In genomic region chr20:2418388-2418787, GRCh38 we compare ENCODE assay signal across 19 cellular contexts. TPM values are rescaled to one million over a fixed set of nuclear protein-coding genes. Genes with fewer than 3 reads are reported as not detected.
DNase-seq lines count a peak whose midpoint lies in the region; ATAC-seq and TF ChIP-seq lines count a peak whose summit lies in the region.
"Had no signal": no experiment of that assay in that cellular context is flagged by ENCODE, and none has a peak within 500 bp of the region (broad histone marks: within the 10 kb centered on the region; RNA-seq: fewer than 3 reads in every experiment).

No MANE protein-coding gene starts in this region.

- WGBS in mammary epithelial cell (ENCODE audit: low coverage, missing lambda C conversion rate) = 25% methylated on average over 2 of the region's 2 CpGs
- 29% methylated on average over 2 of the region's 2 CpGs for WGBS in right lobe of liver (ENCODE audit: insufficient coverage, low coverage, low lambda C conversion rate, missing lambda C conversion rate)

- intact Hi-C loops in mammary epithelial cell (cut with micrococcal nuclease) (no loop called here), breast epithelium (cut with DNase I; ENCODE audit: low total_unique reads) (no loop called here), right lobe of liver (cut with DNase I) (no loop called here), colonic mucosa (cut with DNase I) (no loop called here)

- TF ChIP-seq CTCF in mammary epithelial cell (conservative IDR thresholded peaks at IDR 0.05 in 1 of 2, IDR thresholded peaks at IDR 0.05 in 1 of 2; ENCODE audit: extremely low read depth in 1 of 2, insufficient read depth in 1 of 2, low read depth in 1 of 2, low read length in 2 of 2) (no peak), breast epithelium (IDR thresholded peaks at IDR 0.05) (no peak), right lobe of liver (IDR thresholded peaks at IDR 0.05) (no peak), colonic mucosa (IDR thresholded peaks at IDR 0.05) (no peak)

- no peaks in the 10 kb centered on the region for H3K9me3 Mint-ChIP-seq in activated CD4-positive, alpha-beta T cell treated with anti-CD3 and anti-CD28 coated beads, Interleukin-2, amount 10 ng/mL, durations not matched to agents 7 days and 5 days
- H3K9me3 Mint-ChIP-seq: CD4-positive, alpha-beta memory T cell had no signal

- no peaks in the 10 kb centered on the region for H3K4me1 Mint-ChIP-seq in activated CD4-positive, alpha-beta T cell treated with anti-CD3 and anti-CD28 coated beads, Interleukin-2, amount 10 ng/mL, durations not matched to agents 7 days and 5 days
- H3K4me1 Mint-ChIP-seq: CD4-positive, alpha-beta memory T cell had no signal

- H3K9me3 ChIP-seq in mammary epithelial cell (replicated peaks; ENCODE audit: insufficient read depth, low read length) (no peaks in the 10 kb centered on the region), breast epithelium (no peaks in the 10 kb centered on the region), right lobe of liver (no peaks in the 10 kb centered on the region), colonic mucosa (no peaks in the 10 kb centered on the region)
- H3K9me3 ChIP-seq: A549, Caco-2, HAP-1 had no signal

- no peak overlapping the region for H3K27ac Mint-ChIP-seq in activated CD4-positive, alpha-beta T cell treated with anti-CD3 and anti-CD28 coated beads, Interleukin-2, amount 10 ng/mL, durations not matched to agents 7 days and 5 days
- H3K27ac Mint-ChIP-seq: CD4-positive, alpha-beta memory T cell had no signal

- in situ Hi-C loops in mammary epithelial cell (cut with MboI; ENCODE audit: low sequenced_read_pairs in 2 of 2) = no loop called here

- H3K9ac ChIP-seq in mammary epithelial cell (ENCODE audit: insufficient read depth, low read length) (no peak overlapping the region), colonic mucosa (ENCODE audit: low read depth in 2 of 2, low read length in 2 of 2) (no peak overlapping the region)
- H3K9ac ChIP-seq: GM23248 had no signal

- ATAC-seq in left lobe of liver = peak; percentile 79
- peak; percentile 33 to 65 (median 61) for ATAC-seq in right lobe of liver
- no peak for ATAC-seq in HG03439 (IDR thresholded peaks at IDR 0.05; ENCODE audit: unreplicated experiment)
- ATAC-seq: A549 had no signal

- no peaks in the 10 kb centered on the region for H3K79me2 ChIP-seq in mammary epithelial cell (ENCODE audit: insufficient read depth, low read length)

- H3K4me1 ChIP-seq in mammary epithelial cell (ENCODE audit: insufficient read depth, low read length) (no peaks in the 10 kb centered on the region), breast epithelium (no peaks in the 10 kb centered on the region), right lobe of liver (no peaks in the 10 kb centered on the region), colonic mucosa (no peaks in the 10 kb centered on the region)
- H3K4me1 ChIP-seq: A549, Caco-2, HAP-1 had no signal

- no peak for TF ChIP-seq POLR2A in breast epithelium (IDR thresholded peaks at IDR 0.05)
- no peak for TF ChIP-seq POLR2A in right lobe of liver (IDR thresholded peaks at IDR 0.05)

- H3K27me3 ChIP-seq in mammary epithelial cell (ENCODE audit: insufficient read depth, low read length) (no peaks in the 10 kb centered on the region), breast epithelium (no peaks in the 10 kb centered on the region), right lobe of liver (no peaks in the 10 kb centered on the region), colonic mucosa (no peaks in the 10 kb centered on the region)

- no peak overlapping the region for H3K4me3 Mint-ChIP-seq in activated CD4-positive, alpha-beta T cell treated with anti-CD3 and anti-CD28 coated beads, Interleukin-2, amount 10 ng/mL, durations not matched to agents 7 days and 5 days
- H3K4me3 Mint-ChIP-seq: CD4-positive, alpha-beta memory T cell had no signal

- no peak overlapping the region for H3K4me3 ChIP-seq in mammary epithelial cell (replicated peaks in 1 of 3; ENCODE audit: insufficient read depth in 1 of 3, low read depth in 2 of 3, low read length in 3 of 3)
- H3K4me3 ChIP-seq in breast epithelium = no peak overlapping the region
- H3K4me3 ChIP-seq in right lobe of liver = no peak overlapping the region
- H3K4me3 ChIP-seq in colonic mucosa = no peak overlapping the region
- H3K4me3 ChIP-seq: A549, GM23248, HAP-1 had no signal

- no TSS peak for BruUV-seq in mammary epithelial cell (replicated peaks; lab: Mats Ljungman, UMichigan)

- no peak for DNase-seq in mammary epithelial cell
- no peak for DNase-seq in breast epithelium (ENCODE audit: low spot score in 2 of 2)
- DNase-seq in NCI-H69 (lab: John Stamatoyannopoulos, UW) = peak; percentile 12
- DNase-seq in left lobe of liver (ENCODE audit: low spot score) = no peak
- DNase-seq in right lobe of liver = no peak
- no peak for DNase-seq in activated CD4-positive, alpha-beta T cell treated with anti-CD3 and anti-CD28 coated beads, Interleukin-2, amount 10 ng/mL, durations not matched to agents 7 days and 5 days
- DNase-seq in colonic mucosa = no peak
- DNase-seq: 8988T; ACHN; C1 segment of cervical spinal cord; Caco-2; CD4-positive, alpha-beta memory T cell; DMS153; DND-41; GM23248 had no signal

- POLR2A ChIA-PET in activated CD4-positive, alpha-beta T cell treated with anti-CD3 and anti-CD28 coated beads, Interleukin-2, amount 10 ng/mL, durations not matched to agents 7 days and 5 days (lab: Charles Lee) = no interaction called here

- H3K36me3 ChIP-seq in mammary epithelial cell (ENCODE audit: insufficient read depth, low read length) = no peaks in the 10 kb centered on the region
- H3K36me3 ChIP-seq in breast epithelium = no peaks in the 10 kb centered on the region
- H3K36me3 ChIP-seq in right lobe of liver = no peaks in the 10 kb centered on the region
- H3K36me3 ChIP-seq in colonic mucosa = no peaks in the 10 kb centered on the region
- H3K36me3 ChIP-seq: HAP-1 had no signal

- no peak overlapping the region for H3K27ac ChIP-seq in mammary epithelial cell (ENCODE audit: insufficient read depth, low read depth, low read length)
- no peak overlapping the region for H3K27ac ChIP-seq in breast epithelium
- no peak overlapping the region for H3K27ac ChIP-seq in right lobe of liver
- H3K27ac ChIP-seq in colonic mucosa = no peak overlapping the region
- H3K27ac ChIP-seq: A549, GM23248 had no signal

- dilution Hi-C loops in mammary epithelial cell (cut with HindIII; ENCODE audit: low sequenced_read_pairs) = no loop called here

- H4K20me1 ChIP-seq in mammary epithelial cell (ENCODE audit: insufficient read depth, low read length) = no peaks in the 10 kb centered on the region

- no peaks in the 10 kb centered on the region for H3K36me3 Mint-ChIP-seq in activated CD4-positive, alpha-beta T cell treated with anti-CD3 and anti-CD28 coated beads, Interleukin-2, amount 10 ng/mL, durations not matched to agents 7 days and 5 days (ENCODE audit: low read depth)
- H3K36me3 Mint-ChIP-seq: CD4-positive, alpha-beta memory T cell had no signal

- H3K4me2 ChIP-seq in mammary epithelial cell (ENCODE audit: insufficient read depth, low read depth, low read length) = no peak overlapping the region
- H3K4me2 ChIP-seq: A549 had no signal

- CTCF ChIA-PET in mammary epithelial cell (lab: Charles Lee; ENCODE audit: low non-redundant PET) = no interaction called here
- CTCF ChIA-PET in activated CD4-positive, alpha-beta T cell treated with anti-CD3 and anti-CD28 coated beads, Interleukin-2, amount 10 ng/mL, durations not matched to agents 7 days and 5 days (lab: Charles Lee) = no interaction called here

- peaks cover 27% of the 10 kb centered on the region for H3K27me3 Mint-ChIP-seq in activated CD4-positive, alpha-beta T cell treated with anti-CD3 and anti-CD28 coated beads, Interleukin-2, amount 10 ng/mL, durations not matched to agents 7 days and 5 days

- peak overlapping the region; percentile 21 for H2AFZ ChIP-seq in mammary epithelial cell (ENCODE audit: low read depth, low read length)
- H2AFZ ChIP-seq: GM23248 had no signal

RNA-seq across cellular contexts. Expression of gene TGM6, which starts 37.7 kb away (rescaled TPM):
- total RNA-seq in mammary epithelial cell (not detected), breast epithelium (not detected), left lobe of liver (not detected), right lobe of liver (not detected), colonic mucosa (not detected)
- not detected for polyA plus RNA-seq in mammary epithelial cell
- polyA minus RNA-seq in mammary epithelial cell = not detected
- total RNA-seq in activated CD4-positive, alpha-beta T cell treated with anti-CD3 and anti-CD28 coated beads, Interleukin-2, amount 10 ng/mL, durations not matched to agents 7 days and 5 days = not detected
- total RNA-seq: Caco-2; CD4-positive, alpha-beta memory T cell; GM23248 had no signal
- polyA plus RNA-seq: A549; BJ; CD4-positive, alpha-beta memory T cell; GM23248 had no signal

RNA-seq across cellular contexts. Expression of gene SNRPB, which starts 52.2 kb away (rescaled TPM):
- total RNA-seq in mammary epithelial cell (100 to 1,000 TPM in 1 of 2 donors, 10 to 100 TPM in 1; 90.7 to 216 TPM), breast epithelium (100 to 1,000 TPM; 124 to 207 (median 179) TPM), left lobe of liver (30.0 TPM), right lobe of liver (100 to 1,000 TPM in 1 of 6 experiments, 10 to 100 TPM in 5; 25.4 to 105 (median 48.1) TPM), colonic mucosa (100 to 1,000 TPM; 150 to 311 TPM)
- 232 TPM for polyA plus RNA-seq in mammary epithelial cell
- polyA minus RNA-seq in mammary epithelial cell = 80.9 TPM
- total RNA-seq in activated CD4-positive, alpha-beta T cell treated with anti-CD3 and anti-CD28 coated beads, Interleukin-2, amount 10 ng/mL, durations not matched to agents 7 days and 5 days = 100 to 1,000 TPM; 247 to 291 TPM
